In genomic region chr19:31312629-31313244, GRCh38 we compare ENCODE assay signal across 14 cellular contexts. TPM values are rescaled to one million over a fixed set of nuclear protein-coding genes. Genes with fewer than 3 reads are reported as not detected.
DNase-seq lines count a peak whose midpoint lies in the region; TF ChIP-seq lines count a peak whose summit lies in the region.
"Had no signal": no experiment of that assay in that cellular context is flagged by ENCODE, and none has a peak within 500 bp of the region (broad histone marks: within the 10 kb centered on the region; RNA-seq: fewer than 3 reads in every experiment).

No MANE protein-coding gene starts in this region.

- H3K27me3 Mint-ChIP-seq in CD14-positive monocyte (ENCODE audit: low read depth in 3 of 3) = no peaks in the 10 kb centered on the region

- DNase-seq in CD14-positive monocyte (ENCODE audit: low spot score) = no peak
- DNase-seq in RPMI7951 (ENCODE audit: low read depth) = peak; percentile 26
- peak in 1 of 2 donors; percentile 17 for DNase-seq in fibroblast of lung (ENCODE audit: low read depth in 2 of 2)
- DNase-seq in superior temporal gyrus (ENCODE audit: extremely low spot score) = peak; percentile 8
- no peak for DNase-seq in SKM-1 treated with dmso at 0.1 percent for 144 hours (lab: John Stamatoyannopoulos, UW; ENCODE audit: unreplicated experiment)
- DNase-seq in HUDEP-2 (lab: John Stamatoyannopoulos, UW; ENCODE audit: unreplicated experiment in 76 of 76) = no peak
- DNase-seq in HAP-1 (ENCODE audit: low spot score in 2 of 2) = no peak
- DNase-seq: BE2C, DMS 273 treated with DMSO at 0.1 percent for 48 hours, NCI-H1436, NCI-H2029 treated with DMSO at 0.1 percent for 48 hours, NCI-H524, SHP77 treated with DMSO at 0.1 percent for 48 hours had no signal

- H3K36me3 Mint-ChIP-seq in CD14-positive monocyte = peaks cover 11 to 38% of the 10 kb centered on the region in 2 donors

- in situ Hi-C loops in HAP-1 (cut with MboI; ENCODE audit: low sequenced_read_pairs) = no loop called here

- no peaks in the 10 kb centered on the region for H3K27me3 ChIP-seq in fibroblast of lung (ENCODE audit: control insufficient read depth, insufficient read depth, low read length)
- no peaks in the 10 kb centered on the region for H3K27me3 ChIP-seq in HAP-1 (ENCODE audit: low read depth)
- H3K27me3 ChIP-seq: BE2C, Peyer's patch had no signal

- intact Hi-C loops in CD14-positive monocyte (cut with micrococcal nuclease) = loop anchor here in 1 of 2 donors (5.0 kb wide), 1 partner anchor 40 kb away; no protein-coding TSS in a partner anchor

- H3K9me3 Mint-ChIP-seq in CD14-positive monocyte = peaks cover 0 to 1% (median 0%) of the 10 kb centered on the region in 7 donors

- H4K20me1 ChIP-seq in fibroblast of lung (ENCODE audit: control insufficient read depth, extremely low read depth, insufficient read depth, low read length) = no peaks in the 10 kb centered on the region

- H3K27ac ChIP-seq in fibroblast of lung (ENCODE audit: insufficient read depth, low read length) = peak overlapping the region; percentile 0
- H3K27ac ChIP-seq: Peyer's patch had no signal

- H3K9ac ChIP-seq in fibroblast of lung (ENCODE audit: insufficient read depth, low read length) = no peak overlapping the region

- H2AFZ ChIP-seq in fibroblast of lung (ENCODE audit: low read length) = no peak overlapping the region

- H3K4me1 Mint-ChIP-seq in CD14-positive monocyte = peaks cover 87% of the 10 kb centered on the region

- no peak for TF ChIP-seq CTCF in CD14-positive monocyte (IDR thresholded peaks at IDR 0.05)
- TF ChIP-seq CTCF in fibroblast of lung (conservative IDR thresholded peaks at IDR 0.05 in 1 of 2, IDR thresholded peaks at IDR 0.05 in 1 of 2; ENCODE audit: low read depth in 1 of 2, low read length in 2 of 2) = no peak

- H3K79me2 ChIP-seq in fibroblast of lung (ENCODE audit: control insufficient read depth, insufficient read depth, low read length) = peaks cover 52% of the 10 kb centered on the region

- no peaks in the 10 kb centered on the region for H3K9me3 ChIP-seq in fibroblast of lung (ENCODE audit: control insufficient read depth, insufficient read depth, low read depth, low read length)
- H3K9me3 ChIP-seq in HAP-1 = no peaks in the 10 kb centered on the region
- H3K9me3 ChIP-seq: BE2C, Peyer's patch had no signal

- no peak overlapping the region for H3K4me2 ChIP-seq in fibroblast of lung (ENCODE audit: extremely low read depth, insufficient read depth, low read length)

- H3K4me3 Mint-ChIP-seq in CD14-positive monocyte = peak overlapping the region in 1 of 2 donors; percentile 57

- H3K4me1 ChIP-seq in fibroblast of lung (ENCODE audit: control insufficient read depth, extremely low read depth, insufficient read depth, low read length) (no peaks in the 10 kb centered on the region), HAP-1 (peaks cover 25% of the 10 kb centered on the region)

- H3K4me3 ChIP-seq in fibroblast of lung (replicated peaks in 1 of 4; ENCODE audit: control extremely low read depth in 1 of 4, insufficient read depth in 1 of 4, low read depth in 3 of 4, low read length in 4 of 4) = no peak overlapping the region
- H3K4me3 ChIP-seq in HAP-1 = no peak overlapping the region
- H3K4me3 ChIP-seq: Peyer's patch had no signal

- H3K36me3 ChIP-seq in fibroblast of lung (ENCODE audit: control insufficient read depth, insufficient read depth, low read length) (no peaks in the 10 kb centered on the region), HAP-1 (replicated peaks) (no peaks in the 10 kb centered on the region)
- H3K36me3 ChIP-seq: BE2C, Peyer's patch had no signal

- peak overlapping the region; percentile 50 to 93 (median 86) for H3K27ac Mint-ChIP-seq in CD14-positive monocyte

RNA-seq across cellular contexts. Expression of gene TSHZ3, which starts 36.5 kb away (rescaled TPM):
- polyA plus RNA-seq in CD14-positive monocyte = 1 to 10 TPM; 2.3 to 3.3 TPM
- 8.5 and 9.9 TPM in 2 replicates for total RNA-seq in RPMI7951 (2014; rRNA removed; shearing (Covaris generic))
- 10.3 and 17.3 TPM in 2 replicates for total RNA-seq in fibroblast of lung
- 7.0 and 11.3 TPM in 2 replicates for polyA plus RNA-seq in fibroblast of lung
- 15.1 and 18.0 TPM in 2 replicates for polyA plus RNA-seq in fibroblast of lung (2012)
- 41.0 and 47.3 TPM in 2 replicates for polyA minus RNA-seq in fibroblast of lung (ENCODE audit: low replicate concordance)

Comparison
In these comparisons a context has a peak if more than half of its experiments do, and no peak if none do; other contexts are left out.
1. DNase-seq: peak in RPMI7951 (single experiment) and superior temporal gyrus (single experiment); none in CD14-positive monocyte (single experiment), SKM-1 treated with dmso at 0.1 percent for 144 hours (single experiment), HUDEP-2 (0 of 76) and HAP-1 (0 of 2).